8 cellular contexts compared by ENCODE assay signal in genomic region chr5:140700177-140701144, GRCh38. TPM values are rescaled to one million over a fixed set of nuclear protein-coding genes. Genes with fewer than 3 reads are reported as not detected.
DNase-seq lines count a peak whose midpoint lies in the region; ATAC-seq lines count a peak whose summit lies in the region.

A gene with protein sequence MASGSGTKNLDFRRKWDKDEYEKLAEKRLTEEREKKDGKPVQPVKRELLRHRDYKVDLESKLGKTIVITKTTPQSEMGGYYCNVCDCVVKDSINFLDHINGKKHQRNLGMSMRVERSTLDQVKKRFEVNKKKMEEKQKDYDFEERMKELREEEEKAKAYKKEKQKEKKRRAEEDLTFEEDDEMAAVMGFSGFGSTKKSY (plus strand): TSS chr5:140700447. CDS start chr5:140700461, 14 bp downstream.

- no peak within 1 kb of the TSS for H4K91ac ChIP-seq in mesenchymal stem cell (ENCODE audit: low read length)

- H3K4ac ChIP-seq in mesenchymal stem cell (ENCODE audit: low read depth in 1 of 2, low read length in 2 of 2): peak within 1 kb of the TSS in 1 of 2 experiments; percentile 53

- H2BK5ac ChIP-seq in mesenchymal stem cell (ENCODE audit: low read depth, low read length, poor library complexity, severe bottlenecking): no peak within 1 kb of the TSS

- peak; percentile 97 for ATAC-seq in GM21381 (IDR thresholded peaks at IDR 0.05; ENCODE audit: unreplicated experiment)
- peak; percentile 100 for ATAC-seq in activated CD8-positive, alpha-beta memory T cell treated with anti-CD3 and anti-CD28 coated beads, Interleukin-2, amount 10 ng/mL, durations not matched to agents 7 days and 5 days

- peak within 1 kb of the TSS; percentile 98 for H3K4me3 Mint-ChIP-seq in activated CD8-positive, alpha-beta memory T cell treated with anti-CD3 and anti-CD28 coated beads, Interleukin-2, amount 10 ng/mL, durations not matched to agents 7 days and 5 days

- H3K18ac ChIP-seq in mesenchymal stem cell (ENCODE audit: low read depth in 1 of 2, low read length in 2 of 2): no peak within 1 kb of the TSS

- H3K4me1 ChIP-seq in NT2/D1 (ENCODE audit: insufficient read depth, insufficient read length) (peaks cover 5% of the 10 kb centered on the region), endocrine pancreas (ENCODE audit: control insufficient read depth, insufficient read depth, low read length) (peaks cover 10% of the 10 kb centered on the region), mesenchymal stem cell (ENCODE audit: control insufficient read depth, insufficient read depth, low read depth, low read length) (peaks cover 2% of the 10 kb centered on the region)

- peaks cover 30% of the 10 kb centered on the region for H3K79me1 ChIP-seq in mesenchymal stem cell (replicated peaks; ENCODE audit: low read length, poor library complexity, severe bottlenecking)

- peaks cover 66% of the 10 kb centered on the region for H3K36me3 Mint-ChIP-seq in activated CD8-positive, alpha-beta memory T cell treated with anti-CD3 and anti-CD28 coated beads, Interleukin-2, amount 10 ng/mL, durations not matched to agents 7 days and 5 days

- peak within 1 kb of the TSS; percentile 30 for H4K8ac ChIP-seq in mesenchymal stem cell (ENCODE audit: low read length)

- peak within 1 kb of the TSS; percentile 73 for H3K9ac ChIP-seq in NT2/D1 (ENCODE audit: insufficient read length, low read depth)
- peak within 1 kb of the TSS; percentile 97 for H3K9ac ChIP-seq in endocrine pancreas (ENCODE audit: control insufficient read depth, insufficient read depth, low read length)
- H3K9ac ChIP-seq in mesenchymal stem cell (ENCODE audit: low read length): peak within 1 kb of the TSS; percentile 98

- 4% methylated on average over 42 of the region's 44 CpGs for WGBS in mesenchymal stem cell

- H3K4me2 ChIP-seq in mesenchymal stem cell (ENCODE audit: low read length, poor library complexity, severe bottlenecking): peak within 1 kb of the TSS; percentile 81

- H3K27ac Mint-ChIP-seq in activated CD8-positive, alpha-beta memory T cell treated with anti-CD3 and anti-CD28 coated beads, Interleukin-2, amount 10 ng/mL, durations not matched to agents 7 days and 5 days: peak within 1 kb of the TSS; percentile 86

- H3K4me3 ChIP-seq in NT2/D1 (ENCODE audit: insufficient read length, low read depth) (peak within 1 kb of the TSS; percentile 77), endocrine pancreas (ENCODE audit: control insufficient read depth, insufficient read depth, low read length) (peak within 1 kb of the TSS; percentile 92), mesenchymal stem cell (ENCODE audit: insufficient read depth in 1 of 2, low read depth in 1 of 2, low read length in 2 of 2) (peak within 1 kb of the TSS; percentile 72 to 98)

- no peak within 1 kb of the TSS for H3K23ac ChIP-seq in mesenchymal stem cell (ENCODE audit: low read length in 2 of 2)

- DNase-seq in COR-L47 (lab: John Stamatoyannopoulos, UW): peak; percentile 94
- peak in 75 of 76 experiments; percentile 8 to 96 (median 86) for DNase-seq in HUDEP-2 (lab: John Stamatoyannopoulos, UW; ENCODE audit: unreplicated experiment in 76 of 76)
- DNase-seq in NT2/D1 (ENCODE audit: low read depth, low spot score): peak; percentile 89
- DNase-seq in activated CD8-positive, alpha-beta memory T cell treated with anti-CD3 and anti-CD28 coated beads, Interleukin-2, amount 10 ng/mL, durations not matched to agents 7 days and 5 days: peak; percentile 98
- DNase-seq in mesenchymal stem cell: peak; percentile 99
- peak; percentile 80 for DNase-seq in stimulated activated CD8-positive, alpha-beta memory T cell treated with anti-CD3 and anti-CD28 coated beads, Interleukin-12 subunit alpha, Interleukin-12 subunit beta, amount 100 ng/mL, for 4 hours (ENCODE audit: low read depth)

- H3K36me3 ChIP-seq in NT2/D1 (ENCODE audit: insufficient read depth, insufficient read length, low read length) (peaks cover 84% of the 10 kb centered on the region), endocrine pancreas (ENCODE audit: control insufficient read depth, insufficient read depth, low read length) (peaks cover 11% of the 10 kb centered on the region), mesenchymal stem cell (ENCODE audit: control insufficient read depth in 1 of 2, insufficient read depth in 2 of 2, low read depth in 1 of 2, low read length in 2 of 2) (peaks cover 31 to 91% of the 10 kb centered on the region in 2 experiments)

- no peak within 1 kb of the TSS for H2BK15ac ChIP-seq in mesenchymal stem cell (ENCODE audit: low read depth, poor library complexity, severe bottlenecking)

- peak within 1 kb of the TSS; percentile 36 for H3K27ac ChIP-seq in mesenchymal stem cell (ENCODE audit: low read length, poor library complexity, severe bottlenecking)

- CTCF ChIA-PET in activated CD8-positive, alpha-beta memory T cell treated with anti-CD3 and anti-CD28 coated beads, Interleukin-2, amount 10 ng/mL, durations not matched to agents 7 days and 5 days (lab: Charles Lee): interaction anchor here (0.8 to 2.9 kb wide), 9 partner anchors 9 to 337 kb away, joined by 3 to 16 read pairs (median 3); partner anchors contain the start of genes HARS1, HARS2, IK and NDUFA2

- no peak within 1 kb of the TSS for H2AK5ac ChIP-seq in mesenchymal stem cell (ENCODE audit: low read length, severe bottlenecking)

- H3K27me3 Mint-ChIP-seq in activated CD8-positive, alpha-beta memory T cell treated with anti-CD3 and anti-CD28 coated beads, Interleukin-2, amount 10 ng/mL, durations not matched to agents 7 days and 5 days: no peaks in the 10 kb centered on the region

- peaks cover 23% of the 10 kb centered on the region for H3K4me1 Mint-ChIP-seq in activated CD8-positive, alpha-beta memory T cell treated with anti-CD3 and anti-CD28 coated beads, Interleukin-2, amount 10 ng/mL, durations not matched to agents 7 days and 5 days

- H2AFZ ChIP-seq in mesenchymal stem cell (ENCODE audit: low read depth, low read length): no peak within 1 kb of the TSS

- H3K27me3 ChIP-seq in NT2/D1 (ENCODE audit: insufficient read depth, insufficient read length) (no peaks in the 10 kb centered on the region), endocrine pancreas (ENCODE audit: control insufficient read depth, insufficient read depth, low read length) (no peaks in the 10 kb centered on the region), mesenchymal stem cell (ENCODE audit: control insufficient read depth in 1 of 2, insufficient read depth in 1 of 2, low read length in 2 of 2) (no peaks in the 10 kb centered on the region)

- no peak within 1 kb of the TSS for H3K14ac ChIP-seq in mesenchymal stem cell (ENCODE audit: low read length in 2 of 2)

- H3K9me3 Mint-ChIP-seq in activated CD8-positive, alpha-beta memory T cell treated with anti-CD3 and anti-CD28 coated beads, Interleukin-2, amount 10 ng/mL, durations not matched to agents 7 days and 5 days (ENCODE audit: low read depth): no peaks in the 10 kb centered on the region

- no peaks in the 10 kb centered on the region for H3K9me3 ChIP-seq in NT2/D1 (ENCODE audit: insufficient read depth, low read length)
- H3K9me3 ChIP-seq in endocrine pancreas (ENCODE audit: control insufficient read depth, low read length): no peaks in the 10 kb centered on the region
- no peaks in the 10 kb centered on the region for H3K9me3 ChIP-seq in mesenchymal stem cell (ENCODE audit: control insufficient read depth, low read length)

- no peak within 1 kb of the TSS for H2BK120ac ChIP-seq in mesenchymal stem cell (ENCODE audit: low read depth, low read length)

- H2BK12ac ChIP-seq in mesenchymal stem cell (ENCODE audit: low read length in 2 of 2): peak within 1 kb of the TSS in 1 of 2 experiments; percentile 2

RNA-seq across cellular contexts. Expression of the gene that starts here (rescaled TPM):
- total RNA-seq in activated CD8-positive, alpha-beta memory T cell treated with anti-CD3 and anti-CD28 coated beads, Interleukin-2, amount 10 ng/mL, durations not matched to agents 7 days and 5 days: 10 to 100 TPM; 45.0 to 58.6 TPM
- polyA plus RNA-seq in mesenchymal stem cell (2013, experiment 1 of 2): 47.7 TPM
- polyA plus RNA-seq in mesenchymal stem cell (2013, experiment 2 of 2): 49.3 TPM

Comparison
In these comparisons a context has a peak if more than half of its experiments do, and no peak if none do; other contexts are left out.
1. Peak in every context shown above with its lines: DNase-seq, ATAC-seq, H3K4me3 ChIP-seq and H3K27ac ChIP-seq.